8 cellular contexts compared by ENCODE assay signal in the genomic region with DNA sequence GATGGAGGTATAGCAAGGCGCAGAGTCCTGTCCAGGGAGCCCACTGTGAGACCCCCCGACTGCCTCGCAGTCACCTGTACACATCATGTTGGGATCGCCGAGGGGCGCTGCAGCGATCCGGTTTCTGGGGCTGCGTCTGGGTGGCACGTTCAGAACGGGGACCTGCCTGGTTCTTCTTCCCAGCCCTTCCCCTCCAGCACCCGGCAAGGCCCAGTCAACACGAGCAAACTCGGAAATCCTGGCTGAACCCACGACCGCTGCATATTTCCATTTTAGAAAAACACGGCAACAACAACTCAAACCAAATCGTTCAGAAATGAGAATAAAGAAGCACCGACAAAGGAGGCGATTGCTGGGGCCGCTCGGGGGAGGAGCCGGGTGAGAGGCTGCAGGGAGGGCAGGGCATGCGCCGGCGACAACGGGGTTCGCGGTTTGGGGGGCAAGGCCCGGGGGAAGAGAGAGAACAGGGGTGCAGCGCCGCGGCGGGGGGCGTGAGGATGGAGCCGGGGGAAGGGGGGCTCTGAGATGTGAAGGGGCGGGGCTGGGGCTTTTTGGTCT. TPM values are rescaled to one million over a fixed set of nuclear protein-coding genes. Genes with fewer than 3 reads are reported as not detected.
DNase-seq lines count a peak whose midpoint lies in the region; ATAC-seq and TF ChIP-seq lines count a peak whose summit lies in the region.

No MANE protein-coding gene starts in this region.

- H3K27me3 ChIP-seq in AG04450 (ENCODE audit: control insufficient read depth, insufficient read depth, low read length) = peaks cover 7% of the 10 kb centered on the region
- peaks cover 3% of the 10 kb centered on the region for H3K27me3 ChIP-seq in neuron (ENCODE audit: insufficient read depth, low read length)
- no peaks in the 10 kb centered on the region for H3K27me3 ChIP-seq in tibial nerve

- no peak for TF ChIP-seq POLR2A in tibial nerve (IDR thresholded peaks at IDR 0.05)

- no peaks in the 10 kb centered on the region for H3K9me3 Mint-ChIP-seq in activated T-cell treated with anti-CD3 and anti-CD28 coated beads, Interleukin-2, amount 50 U/mL, for 72 hours

- H3K36me3 Mint-ChIP-seq in activated T-cell treated with anti-CD3 and anti-CD28 coated beads, Interleukin-2, amount 50 U/mL, for 72 hours (ENCODE audit: insufficient read depth in 2 of 2) = peaks cover 0 to 3% of the 10 kb centered on the region in 2 donors

- peaks cover 6% of the 10 kb centered on the region for H3K27me3 Mint-ChIP-seq in activated T-cell treated with anti-CD3 and anti-CD28 coated beads, Interleukin-2, amount 50 U/mL, for 72 hours (ENCODE audit: low read depth)

- H3K27ac Mint-ChIP-seq in activated T-cell treated with anti-CD3 and anti-CD28 coated beads, Interleukin-2, amount 50 U/mL, for 72 hours = peak overlapping the region; percentile 76

- H3K4me1 Mint-ChIP-seq in activated T-cell treated with anti-CD3 and anti-CD28 coated beads, Interleukin-2, amount 50 U/mL, for 72 hours (ENCODE audit: low read depth) = peaks cover 28% of the 10 kb centered on the region

- no peak overlapping the region for H3K27ac ChIP-seq in AG04450 (ENCODE audit: low read depth, low read length)
- peak overlapping the region; percentile 82 to 93 (median 87) for H3K27ac ChIP-seq in tibial nerve

- peak overlapping the region; percentile 97 to 98 for H3K4me3 Mint-ChIP-seq in activated T-cell treated with anti-CD3 and anti-CD28 coated beads, Interleukin-2, amount 50 U/mL, for 72 hours

- peak overlapping the region; percentile 80 for H3K4me3 ChIP-seq in AG04450 (ENCODE audit: low read depth, low read length)
- peak overlapping the region; percentile 81 for H3K4me3 ChIP-seq in fibroblast of mammary gland (ENCODE audit: control insufficient read depth, low read depth, low read length)
- peak overlapping the region; percentile 84 for H3K4me3 ChIP-seq in neuron (ENCODE audit: low read length)
- H3K4me3 ChIP-seq in tibial nerve = peak overlapping the region; percentile 85 to 97 (median 95)

- peak; percentile 29 for ATAC-seq in GM19023 (IDR thresholded peaks at IDR 0.05; ENCODE audit: unreplicated experiment)
- ATAC-seq in activated T-cell treated with anti-CD3 and anti-CD28 coated beads, Interleukin-2, amount 50 U/mL, for 72 hours (replicated peaks in 1 of 2) = peak; percentile 59 to 64

- H3K9me3 ChIP-seq in AG04450 (ENCODE audit: control insufficient read depth, insufficient read depth, low read length) = no peaks in the 10 kb centered on the region; the same call in 1 of the 2 replicates
- peaks cover 4% of the 10 kb centered on the region for H3K9me3 ChIP-seq in neuron (ENCODE audit: low read length)
- no peaks in the 10 kb centered on the region for H3K9me3 ChIP-seq in tibial nerve

- CTCF ChIA-PET in AG04450 (lab: Charles Lee) = interaction anchor here (0.6 to 1.0 kb wide), 3 partner anchors 10 to 344 kb away, joined by 3 to 6 read pairs (median 4); a partner anchor contains a TSS

- H2AFZ ChIP-seq in neuron (ENCODE audit: low read depth, low read length) = peak overlapping the region; percentile 99

- no peak for TF ChIP-seq EP300 in tibial nerve (IDR thresholded peaks at IDR 0.05)

- no peaks in the 10 kb centered on the region for H3K36me3 ChIP-seq in neuron (ENCODE audit: insufficient read depth, low read length)
- H3K36me3 ChIP-seq in tibial nerve = no peaks in the 10 kb centered on the region

- no peak for DNase-seq in AG04450 (ENCODE audit: low read depth, low spot score)
- DNase-seq in NCI-H2171 (lab: John Stamatoyannopoulos, UW) = peak; percentile 12
- peak; percentile 46 to 68 for DNase-seq in activated T-cell treated with anti-CD3 and anti-CD28 coated beads, Interleukin-2, amount 50 U/mL, for 72 hours
- DNase-seq in fibroblast of mammary gland (ENCODE audit: low read depth) = peak; percentile 8
- DNase-seq in tibial nerve (ENCODE audit: low spot score in 2 of 2) = no peak
- no peak for DNase-seq in NCI-H1694 (lab: John Stamatoyannopoulos, UW)

- POLR2A ChIA-PET in AG04450 (lab: Yijun Ruan, JAX) = interaction anchor here (1.2 kb wide), 1 partner anchor 28 kb away, joined by 6 read pairs; a partner anchor contains a TSS

- 1% methylated on average over 36 of the region's 37 CpGs for WGBS in tibial nerve, 2 donors

- H3K4me1 ChIP-seq in neuron (ENCODE audit: insufficient read depth, low read length) (peaks cover 9% of the 10 kb centered on the region), tibial nerve (peaks cover 0 to 18% (median 6%) of the 10 kb centered on the region in 4 donors)

- TF ChIP-seq CTCF in AG04450 (IDR thresholded peaks at IDR 0.05; ENCODE audit: low read depth, low read length) (0 out of 2 replicates have a peak, but pooled peaks have one; percentile 5), fibroblast of mammary gland (conservative IDR thresholded peaks at IDR 0.05; ENCODE audit: control insufficient read depth, insufficient read depth, low read depth, low read length) (no peak), tibial nerve (IDR thresholded peaks at IDR 0.05) (peak in 1 of 5 experiments; percentile 8)

RNA-seq across cellular contexts. Expression of a gene that starts 0.6 kb away (rescaled TPM):
- polyA plus RNA-seq in AG04450 (2011; rRNA removed) = 23.7 and 29.5 TPM in 2 replicates
- 14.5 and 18.7 TPM in 2 replicates for polyA minus RNA-seq in AG04450 (2011; rRNA and poly(A)+ RNA removed)
- 10 to 100 TPM; 13.0 to 14.6 TPM for total RNA-seq in activated T-cell treated with anti-CD3 and anti-CD28 coated beads, Interleukin-2, amount 50 U/mL, for 72 hours
- 10 to 100 TPM; 11.1 to 39.8 (median 20.6) TPM for total RNA-seq in tibial nerve

RNA-seq across cellular contexts. Expression of a gene that starts 0.7 kb away (rescaled TPM):
- not detected in 2 replicates for polyA plus RNA-seq in AG04450 (2011; rRNA removed)
- polyA minus RNA-seq in AG04450 (2011; rRNA and poly(A)+ RNA removed) = not detected in 2 replicates
- total RNA-seq in activated T-cell treated with anti-CD3 and anti-CD28 coated beads, Interleukin-2, amount 50 U/mL, for 72 hours = under 1 TPM in 1 of 2 donors, not detected in 1; 0.19 TPM
- 1 to 10 TPM in 1 of 4 donors, under 1 TPM in 2, not detected in 1; 0.20 to 1.1 (median 0.90) TPM for total RNA-seq in tibial nerve

RNA-seq across cellular contexts. Expression of a gene that starts 27.6 kb away (rescaled TPM):
- 92.1 and 116 TPM in 2 replicates for polyA plus RNA-seq in AG04450 (2011; rRNA removed)
- 111 and 125 TPM in 2 replicates for polyA minus RNA-seq in AG04450 (2011; rRNA and poly(A)+ RNA removed)
- 10 to 100 TPM; 36.6 to 42.0 TPM for total RNA-seq in activated T-cell treated with anti-CD3 and anti-CD28 coated beads, Interleukin-2, amount 50 U/mL, for 72 hours
- total RNA-seq in tibial nerve = 100 to 1,000 TPM in 3 of 4 donors, 10 to 100 TPM in 1; 98.4 to 149 (median 121) TPM

RNA-seq across cellular contexts. Expression of a gene that starts 42.5 kb away (rescaled TPM):
- polyA plus RNA-seq in AG04450 (2011; rRNA removed) = 14.2 and 15.2 TPM in 2 replicates
- 19.0 and 26.4 TPM in 2 replicates for polyA minus RNA-seq in AG04450 (2011; rRNA and poly(A)+ RNA removed)
- total RNA-seq in activated T-cell treated with anti-CD3 and anti-CD28 coated beads, Interleukin-2, amount 50 U/mL, for 72 hours = 10 to 100 TPM; 41.8 to 51.3 TPM
- total RNA-seq in tibial nerve = 100 to 1,000 TPM in 1 of 4 donors, 10 to 100 TPM in 3; 50.7 to 109 (median 73.9) TPM

RNA-seq across cellular contexts. Expression of a gene that starts 46.6 kb away (rescaled TPM):
- polyA plus RNA-seq in AG04450 (2011; rRNA removed) = not detected in 2 replicates
- polyA minus RNA-seq in AG04450 (2011; rRNA and poly(A)+ RNA removed) = not detected in 2 replicates
- total RNA-seq in activated T-cell treated with anti-CD3 and anti-CD28 coated beads, Interleukin-2, amount 50 U/mL, for 72 hours = under 1 TPM in 1 of 2 donors, not detected in 1; 0.43 TPM
- total RNA-seq in tibial nerve = 1 to 10 TPM in 1 of 4 donors, not detected in 3; 1.2 TPM

Comparison
In these comparisons a context has a peak if more than half of its experiments do, and no peak if none do; other contexts are left out.
1. DNase-seq: peak in NCI-H2171 (single experiment), activated T-cell treated with anti-CD3 and anti-CD28 coated beads, Interleukin-2, amount 50 U/mL, for 72 hours (2 of 2) and fibroblast of mammary gland (single experiment); none in AG04450 (single experiment), tibial nerve (0 of 2) and NCI-H1694 (single experiment).
2. Peak in every context shown above with its lines, with median percentiles within 50 percentile points of each other: H3K4me3 ChIP-seq.